In genomic region chr20:40728996-40729395, GRCh38 we compare ENCODE assay signal across 7 cellular contexts. TPM values are rescaled to one million over a fixed set of nuclear protein-coding genes. Genes with fewer than 3 reads are reported as not detected.
"Had no signal": no experiment of that assay in that cellular context is flagged by ENCODE, and none has a peak within 500 bp of the region (broad histone marks: within the 10 kb centered on the region; RNA-seq: fewer than 3 reads in every experiment).

No MANE protein-coding gene starts in this region.

- DNase-seq: H9, HCEC 1CT, HFFc6 had no signal

- H3K36me3 Mint-ChIP-seq: IgD-negative memory B cell had no signal

- H2AFZ ChIP-seq: GM23338 had no signal

- H3K4me3 ChIP-seq: GM23338 had no signal

- ATAC-seq: GM23338, HepG2 had no signal

- H3K4me1 Mint-ChIP-seq: GM23338, IgD-negative memory B cell had no signal

- H3K9me3 Mint-ChIP-seq: HFFc6 had no signal

- H3K27ac ChIP-seq: HL-60 had no signal

- H3K27ac Mint-ChIP-seq: GM23338, H9, HFFc6, IgD-negative memory B cell had no signal

- H3K4me2 ChIP-seq: GM23338 had no signal

- H3K4me3 Mint-ChIP-seq: GM23338, H9, HFFc6, IgD-negative memory B cell had no signal

RNA-seq across cellular contexts. Expression of gene MAFB, which starts 40.0 kb away (rescaled TPM):
- polyA plus RNA-seq: IgD-negative memory B cell had no signal
